1 cellular context compared by ENCODE assay signal in the genomic region with DNA sequence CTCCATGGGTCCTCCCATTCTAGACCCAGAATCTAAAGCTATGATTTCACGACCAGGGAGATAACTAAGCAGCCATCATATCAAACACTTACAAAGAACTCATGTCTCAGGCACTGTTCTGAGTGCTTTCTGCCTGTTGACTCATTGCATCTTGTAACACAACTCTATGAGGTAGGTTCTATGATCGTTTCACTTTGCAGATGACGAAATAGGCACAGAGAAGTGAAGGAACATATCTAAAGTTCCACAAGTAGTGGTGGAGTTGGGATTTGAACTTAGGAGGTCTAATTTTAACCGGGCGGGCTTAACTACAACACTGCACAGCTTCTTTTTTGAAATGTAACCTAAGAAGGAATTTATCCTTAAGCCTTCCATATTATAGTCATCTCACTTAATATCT.
TF ChIP-seq lines count a peak whose summit lies in the region.

No MANE protein-coding gene starts in this region.

TF ChIP-seq in liver, 16 proteins besides CTCF, POLR2A, EP300 and RAD21 (continued from another document):
- TF ChIP-seq, protein P1, sequence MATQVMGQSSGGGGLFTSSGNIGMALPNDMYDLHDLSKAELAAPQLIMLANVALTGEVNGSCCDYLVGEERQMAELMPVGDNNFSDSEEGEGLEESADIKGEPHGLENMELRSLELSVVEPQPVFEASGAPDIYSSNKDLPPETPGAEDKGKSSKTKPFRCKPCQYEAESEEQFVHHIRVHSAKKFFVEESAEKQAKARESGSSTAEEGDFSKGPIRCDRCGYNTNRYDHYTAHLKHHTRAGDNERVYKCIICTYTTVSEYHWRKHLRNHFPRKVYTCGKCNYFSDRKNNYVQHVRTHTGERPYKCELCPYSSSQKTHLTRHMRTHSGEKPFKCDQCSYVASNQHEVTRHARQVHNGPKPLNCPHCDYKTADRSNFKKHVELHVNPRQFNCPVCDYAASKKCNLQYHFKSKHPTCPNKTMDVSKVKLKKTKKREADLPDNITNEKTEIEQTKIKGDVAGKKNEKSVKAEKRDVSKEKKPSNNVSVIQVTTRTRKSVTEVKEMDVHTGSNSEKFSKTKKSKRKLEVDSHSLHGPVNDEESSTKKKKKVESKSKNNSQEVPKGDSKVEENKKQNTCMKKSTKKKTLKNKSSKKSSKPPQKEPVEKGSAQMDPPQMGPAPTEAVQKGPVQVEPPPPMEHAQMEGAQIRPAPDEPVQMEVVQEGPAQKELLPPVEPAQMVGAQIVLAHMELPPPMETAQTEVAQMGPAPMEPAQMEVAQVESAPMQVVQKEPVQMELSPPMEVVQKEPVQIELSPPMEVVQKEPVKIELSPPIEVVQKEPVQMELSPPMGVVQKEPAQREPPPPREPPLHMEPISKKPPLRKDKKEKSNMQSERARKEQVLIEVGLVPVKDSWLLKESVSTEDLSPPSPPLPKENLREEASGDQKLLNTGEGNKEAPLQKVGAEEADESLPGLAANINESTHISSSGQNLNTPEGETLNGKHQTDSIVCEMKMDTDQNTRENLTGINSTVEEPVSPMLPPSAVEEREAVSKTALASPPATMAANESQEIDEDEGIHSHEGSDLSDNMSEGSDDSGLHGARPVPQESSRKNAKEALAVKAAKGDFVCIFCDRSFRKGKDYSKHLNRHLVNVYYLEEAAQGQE (IDR thresholded peaks at IDR 0.05), result no peak
